27 cellular contexts compared by ENCODE assay signal in the genomic region with DNA sequence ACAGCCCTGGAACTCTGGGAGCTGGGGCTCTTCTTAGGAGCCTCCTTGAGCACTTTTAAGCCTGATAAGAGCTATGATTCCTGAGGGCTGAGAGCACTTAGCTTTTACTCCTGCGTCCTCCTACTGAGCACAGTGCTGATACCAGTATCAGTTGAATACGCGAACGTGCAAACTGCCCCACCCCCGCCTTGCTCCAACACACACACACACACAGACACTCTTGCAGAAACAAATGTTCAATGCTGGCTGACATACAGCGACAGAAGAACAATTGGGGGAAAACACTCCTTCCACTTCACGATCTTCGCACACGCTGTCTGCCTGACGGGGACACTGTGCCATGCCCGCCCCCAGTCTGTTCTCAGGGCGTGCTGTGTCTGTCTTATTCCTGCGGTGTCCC. TPM values are rescaled to one million over a fixed set of nuclear protein-coding genes. Genes with fewer than 3 reads are reported as not detected.
DNase-seq lines count a peak whose midpoint lies in the region; ATAC-seq, FAIRE-seq and TF ChIP-seq lines count a peak whose summit lies in the region.
"Had no signal": no experiment of that assay in that cellular context is flagged by ENCODE, and none has a peak within 500 bp of the region (broad histone marks: within the 10 kb centered on the region; RNA-seq: fewer than 3 reads in every experiment).

No MANE protein-coding gene starts in this region.

- H3K4me1 ChIP-seq in K562 (replicated peaks in 1 of 2; ENCODE audit: control insufficient read depth in 2 of 2, insufficient read depth in 2 of 2, low read length in 2 of 2): peaks cover 34 to 49% of the 10 kb centered on the region in 2 experiments
- peaks cover 28% of the 10 kb centered on the region for H3K4me1 ChIP-seq in mesenchymal stem cell (ENCODE audit: control insufficient read depth, insufficient read depth, low read depth, low read length)
- no peaks in the 10 kb centered on the region for H3K4me1 ChIP-seq in naive thymus-derived CD4-positive, alpha-beta T cell (ENCODE audit: control insufficient read depth in 2 of 2, insufficient read depth in 2 of 2, low read length in 2 of 2)
- H3K4me1 ChIP-seq: breast epithelium had no signal

- no peaks in the 10 kb centered on the region for H3K79me1 ChIP-seq in mesenchymal stem cell (replicated peaks; ENCODE audit: low read length, poor library complexity, severe bottlenecking)

- H3K27me3 ChIP-seq in K562 (ENCODE audit: control insufficient read depth in 2 of 2, insufficient read depth in 2 of 2, low read length in 2 of 2) (no peaks in the 10 kb centered on the region), mesenchymal stem cell (ENCODE audit: control insufficient read depth in 1 of 2, insufficient read depth in 1 of 2, low read length in 2 of 2) (peaks cover 13 to 72% of the 10 kb centered on the region in 2 experiments), MG63 (no peaks in the 10 kb centered on the region)
- no peaks in the 10 kb centered on the region for H3K27me3 ChIP-seq in naive thymus-derived CD4-positive, alpha-beta T cell (ENCODE audit: control insufficient read depth in 2 of 2, insufficient read depth in 2 of 2, low read length in 2 of 2)

- no peak overlapping the region for H2AK5ac ChIP-seq in mesenchymal stem cell (ENCODE audit: low read length, severe bottlenecking)

- H4K20me1 ChIP-seq in K562 (replicated peaks; ENCODE audit: control insufficient read depth, insufficient read depth, low read length): no peaks in the 10 kb centered on the region

- FAIRE-seq in K562 (lab: Jason Lieb, UNC): peak; percentile 97
- FAIRE-seq: GM12878 had no signal

- H2BK15ac ChIP-seq in mesenchymal stem cell (ENCODE audit: low read depth, poor library complexity, severe bottlenecking): peak overlapping the region; percentile 15

- H2AFZ ChIP-seq in K562 (ENCODE audit: low read depth, low read length) (peak overlapping the region; percentile 84), mesenchymal stem cell (ENCODE audit: low read depth, low read length) (no peak overlapping the region)
- H2AFZ ChIP-seq: GM23248 had no signal

- H3K4ac ChIP-seq in mesenchymal stem cell (ENCODE audit: low read depth in 1 of 2, low read length in 2 of 2): no peak overlapping the region

- TF ChIP-seq EP300 in K562 (IDR thresholded peaks at IDR 0.05; ENCODE audit: low read length): peak; percentile 11; the same call in 1 of the 2 replicates

- no peak overlapping the region for H3K14ac ChIP-seq in mesenchymal stem cell (ENCODE audit: low read length in 2 of 2)

- no peak overlapping the region for H3K18ac ChIP-seq in mesenchymal stem cell (ENCODE audit: low read depth in 1 of 2, low read length in 2 of 2)

- WGBS in K562 (ENCODE audit: insufficient coverage, low coverage, missing lambda C conversion rate): 8% methylated on average over 13 of the region's 13 CpGs
- WGBS in mesenchymal stem cell: 50% methylated on average over 10 of the region's 13 CpGs

- H3K4me2 ChIP-seq in K562 (ENCODE audit: insufficient read depth, low read length) (peak overlapping the region; percentile 72), mesenchymal stem cell (ENCODE audit: low read length, poor library complexity, severe bottlenecking) (no peak overlapping the region)

- H2BK5ac ChIP-seq in mesenchymal stem cell (ENCODE audit: low read depth, low read length, poor library complexity, severe bottlenecking): no peak overlapping the region

- peak in 1 of 2 experiments; percentile 18; a peak in 1 of 4 replicates for TF ChIP-seq RAD21 in K562 (CRISPR knock-in tag; conservative IDR thresholded peaks at IDR 0.05 in 1 of 2, IDR thresholded peaks at IDR 0.05 in 1 of 2)

- TF ChIP-seq POLR2A in K562 (conservative IDR thresholded peaks at IDR 0.05): no peak

- H3K9me3 Mint-ChIP-seq in naive thymus-derived CD4-positive, alpha-beta T cell: no peaks in the 10 kb centered on the region
- H3K9me3 Mint-ChIP-seq: naive thymus-derived CD8-positive, alpha-beta T cell; T-cell had no signal

- DNase-seq in DMS79 (lab: John Stamatoyannopoulos, UW): peak; percentile 90
- DNase-seq in NCI-H1694 (lab: John Stamatoyannopoulos, UW): peak; percentile 26
- peak; percentile 45 to 73 (median 66) for DNase-seq in K562 (ENCODE audit: extremely low read depth in 1 of 4, low spot score in 3 of 4)
- no peak for DNase-seq in mesenchymal stem cell
- DNase-seq in MG63: no peak
- no peak for DNase-seq in SKM-1 (lab: John Stamatoyannopoulos, UW; ENCODE audit: unreplicated experiment)
- DNase-seq in coronary artery (ENCODE audit: low spot score): no peak
- no peak for DNase-seq in naive thymus-derived CD4-positive, alpha-beta T cell
- DNase-seq: activated CD4-positive, alpha-beta T cell treated with anti-CD3 and anti-CD28 coated beads, Interleukin-2, amount 50 U/mL, for 1 hour; activated CD8-positive, alpha-beta memory T cell treated with anti-CD3 and anti-CD28 coated beads, Interleukin-2, amount 50 U/mL, for 48 hours; activated effector memory CD4-positive, alpha-beta T cell treated with anti-CD3 and anti-CD28 coated beads, Interleukin-2, amount 50 U/mL, for 16 hours; dermis blood vessel endothelial cell; GM23248; hippocampal formation; islet precursor cell; naive thymus-derived CD8-positive, alpha-beta T cell; NCI-H2107; NCI-H82; stimulated activated naive CD4-positive, alpha-beta T cell treated with Interleukin-2 at 50 U/mL for 16 hours; T-cell; thyroid gland had no signal

- H4K91ac ChIP-seq in mesenchymal stem cell (ENCODE audit: low read length): no peak overlapping the region

- H3K79me2 ChIP-seq in K562 (ENCODE audit: control insufficient read depth, insufficient read depth, low read length): no peaks in the 10 kb centered on the region

- H3K27ac ChIP-seq in K562 (ENCODE audit: extremely low read depth, low read depth, low read length) (peak overlapping the region; percentile 75), mesenchymal stem cell (ENCODE audit: low read length, poor library complexity, severe bottlenecking) (no peak overlapping the region), coronary artery (no peak overlapping the region)
- H3K27ac ChIP-seq in naive thymus-derived CD4-positive, alpha-beta T cell (ENCODE audit: low read depth, low read length): no peak overlapping the region
- H3K27ac ChIP-seq: breast epithelium, GM23248, thyroid gland had no signal

- in situ Hi-C loops in K562 (cut with MboI): loop anchor here (5.0 to 10.0 kb wide), 2 partner anchors 63 to 175 kb away; no protein-coding TSS in a partner anchor

- H3K4me3 ChIP-seq in K562 (no peak overlapping the region), mesenchymal stem cell (ENCODE audit: insufficient read depth in 1 of 2, low read depth in 1 of 2, low read length in 2 of 2) (no peak overlapping the region), MG63 (no peak overlapping the region), coronary artery (no peak overlapping the region)
- no peak overlapping the region for H3K4me3 ChIP-seq in naive thymus-derived CD4-positive, alpha-beta T cell (ENCODE audit: low read length)
- H3K4me3 ChIP-seq: breast epithelium, GM12878, GM23248, thyroid gland had no signal

- ATAC-seq in K562: peak; percentile 83
- ATAC-seq in naive thymus-derived CD4-positive, alpha-beta T cell: no peak
- ATAC-seq: GM12878; naive thymus-derived CD8-positive, alpha-beta T cell; Right ventricle myocardium inferior; T-cell had no signal

- no peak overlapping the region for H3K4me3 Mint-ChIP-seq in naive thymus-derived CD4-positive, alpha-beta T cell
- H3K4me3 Mint-ChIP-seq: naive thymus-derived CD8-positive, alpha-beta T cell; T-cell had no signal

- H3K36me3 ChIP-seq in K562 (ENCODE audit: control insufficient read depth, insufficient read depth, low read length) (no peaks in the 10 kb centered on the region), mesenchymal stem cell (ENCODE audit: control insufficient read depth in 1 of 2, insufficient read depth in 2 of 2, low read depth in 1 of 2, low read length in 2 of 2) (no peaks in the 10 kb centered on the region), MG63 (no peaks in the 10 kb centered on the region)
- no peaks in the 10 kb centered on the region for H3K36me3 ChIP-seq in naive thymus-derived CD4-positive, alpha-beta T cell (ENCODE audit: control insufficient read depth in 2 of 3, insufficient read depth in 3 of 3, low read length in 3 of 3)
- H3K36me3 ChIP-seq: breast epithelium, thyroid gland had no signal

- H2BK120ac ChIP-seq in mesenchymal stem cell (ENCODE audit: low read depth, low read length): no peak overlapping the region

- no peak overlapping the region for H4K8ac ChIP-seq in mesenchymal stem cell (ENCODE audit: low read length)

- intact Hi-C loops in K562 (cut with micrococcal nuclease): loop anchor here (5.0 kb wide), 1 partner anchor 233 kb away; the partner anchor contains the start of gene RTL1
- intact Hi-C loops in naive thymus-derived CD4-positive, alpha-beta T cell (cut with micrococcal nuclease): no loop called here

- H3K23ac ChIP-seq in mesenchymal stem cell (ENCODE audit: low read length in 2 of 2): no peak overlapping the region

- H3K27me3 Mint-ChIP-seq in naive thymus-derived CD4-positive, alpha-beta T cell: peaks cover 25 to 59% (median 51%) of the 10 kb centered on the region in 5 donors

- no peak overlapping the region for H2BK12ac ChIP-seq in mesenchymal stem cell (ENCODE audit: low read length in 2 of 2)

- no peaks in the 10 kb centered on the region for H3K9me1 ChIP-seq in K562 (ENCODE audit: control insufficient read depth, insufficient read depth, low read length)

- CTCF ChIA-PET in K562 (lab: Yijun Ruan, JAX; ENCODE audit: low intra/inter-chr PET ratio): no interaction called here
- CTCF ChIA-PET in naive thymus-derived CD4-positive, alpha-beta T cell (lab: Charles Lee): interaction anchor here (0.5 kb wide), 1 partner anchor 151 kb away, joined by 3 read pairs; no protein-coding TSS in a partner anchor

- TF ChIP-seq CTCF in K562 (IDR thresholded peaks at IDR 0.05 in 2 of 3, conservative IDR thresholded peaks at IDR 0.05 in 1 of 3; ENCODE audit: insufficient read depth in 2 of 3, low read depth in 1 of 3, low read length in 3 of 3): no peak
- TF ChIP-seq CTCF in coronary artery (IDR thresholded peaks at IDR 0.05): no peak

- H3K36me3 Mint-ChIP-seq in naive thymus-derived CD4-positive, alpha-beta T cell: no peaks in the 10 kb centered on the region
- H3K36me3 Mint-ChIP-seq: naive thymus-derived CD8-positive, alpha-beta T cell; T-cell had no signal

- H3K27ac Mint-ChIP-seq in naive thymus-derived CD4-positive, alpha-beta T cell: no peak overlapping the region
- H3K27ac Mint-ChIP-seq: naive thymus-derived CD8-positive, alpha-beta T cell; progenitor cell of endocrine pancreas; T-cell had no signal

- peaks cover 0 to 11% (median 4%) of the 10 kb centered on the region in 7 donors for H3K4me1 Mint-ChIP-seq in naive thymus-derived CD4-positive, alpha-beta T cell

- POLR2A ChIA-PET in K562 (lab: Yijun Ruan, JAX): interaction anchor here (1.0 kb wide), 2 partner anchors 11 to 18 kb away, joined by 3 to 5 read pairs; no protein-coding TSS in a partner anchor
- POLR2A ChIA-PET in naive thymus-derived CD4-positive, alpha-beta T cell (lab: Charles Lee): interaction anchor here (0.7 kb wide), 1 partner anchor 14 kb away, joined by 3 read pairs; no protein-coding TSS in a partner anchor

- H3K9ac ChIP-seq in K562 (ENCODE audit: insufficient read depth in 1 of 2, low read depth in 2 of 2, low read length in 2 of 2) (peak overlapping the region; percentile 39 to 82; a peak in 3 of 4 replicates), mesenchymal stem cell (ENCODE audit: low read length) (no peak overlapping the region)
- H3K9ac ChIP-seq: GM23248 had no signal

- BruUV-seq in K562 (replicated peaks; lab: Mats Ljungman, UMichigan): no TSS peak

- H3K9me3 ChIP-seq in K562 (replicated peaks; ENCODE audit: control insufficient read depth, insufficient read depth, low read depth, low read length) (no peaks in the 10 kb centered on the region), mesenchymal stem cell (ENCODE audit: control insufficient read depth, low read length) (no peaks in the 10 kb centered on the region), MG63 (no peaks in the 10 kb centered on the region)
- no peaks in the 10 kb centered on the region for H3K9me3 ChIP-seq in naive thymus-derived CD4-positive, alpha-beta T cell (ENCODE audit: control insufficient read depth in 2 of 3, low read length in 3 of 3)
- H3K9me3 ChIP-seq: breast epithelium, thyroid gland had no signal

RNA-seq across cellular contexts. Expression of gene DLK1, which starts 57.2 kb away (rescaled TPM):
- total RNA-seq in K562 (2011; cell fraction: chromatin; rRNA removed; ENCODE audit: low replicate concordance): 16.9 and 103 TPM in 2 replicates
- total RNA-seq in K562 (2011; cell fraction: nucleolus; rRNA removed): 80.7 and 188 TPM in 2 replicates
- 58.2 and 70.2 TPM in 2 replicates for total RNA-seq in K562 (2011; cell fraction: nucleoplasm; rRNA removed)
- total RNA-seq in K562 (2014; rRNA removed) (11.8 and 12.5 TPM in 2 replicates), K562 (2014; rRNA removed; fragmentation: Illumina TruSeq; extraction: Trizol) (3.9 and 5.6 TPM in 2 replicates), K562 (2015; rRNA removed; fragmentation: Illumina TruSeq; extraction: Trizol) (17.6 and 20.2 TPM in 2 replicates), K562 (2021) (44.2 and 48.3 TPM in 2 replicates)
- polyA plus RNA-seq in K562 (2011; rRNA removed) (97.2 and 430 TPM in 2 replicates), K562 (2014; fragmentation: Illumina TruSeq; extraction: Trizol) (15.3 and 36.5 TPM in 2 replicates), K562 (2014; fragmentation: Nextera tagmentation; extraction: Ambion mirVana) (1 to 10 TPM; 4.4 to 4.7 TPM), K562 (2014; rRNA removed) (21.4 and 27.5 TPM in 2 replicates)
- polyA plus RNA-seq in K562 (2011; cell fraction: cytosol; rRNA removed): 306 and 365 TPM in 2 replicates
- polyA plus RNA-seq in K562 (2011; cell fraction: nucleus; rRNA removed): 296 and 371 TPM in 2 replicates
- 106 and 264 TPM in 2 replicates for polyA plus RNA-seq in K562 (2012)
- polyA minus RNA-seq in K562 (2011; rRNA and poly(A)+ RNA removed): 35.4 and 85.9 TPM in 2 replicates
- 143 and 458 TPM in 2 replicates for polyA minus RNA-seq in K562 (2011; cell fraction: cytosol; rRNA and poly(A)+ RNA removed)
- polyA minus RNA-seq in K562 (2011; cell fraction: nucleus; rRNA and poly(A)+ RNA removed): 44.6 and 117 TPM in 2 replicates
- 80.9 TPM for polyA plus RNA-seq in mesenchymal stem cell (2013, experiment 1 of 2)
- polyA plus RNA-seq in mesenchymal stem cell (2013, experiment 2 of 2): 81.8 TPM
- not detected in 2 replicates for total RNA-seq in MG63 (2014; rRNA removed; shearing (Covaris generic); ENCODE audit: low replicate concordance)
- total RNA-seq in naive thymus-derived CD4-positive, alpha-beta T cell: not detected
- polyA plus RNA-seq in naive thymus-derived CD4-positive, alpha-beta T cell: not detected
- total RNA-seq: dermis blood vessel endothelial cell; fibroblast of villous mesenchyme; GM23248; naive thymus-derived CD8-positive, alpha-beta T cell; OCI-LY7 had no signal
- polyA plus RNA-seq: GM12878; GM23248; naive thymus-derived CD8-positive, alpha-beta T cell had no signal

Comparison
In these comparisons a context has a peak if more than half of its experiments do, and no peak if none do; other contexts are left out.
1. DNase-seq: peak in DMS79 (single experiment), NCI-H1694 (single experiment) and K562 (4 of 4); none in mesenchymal stem cell (single experiment), MG63 (single experiment), SKM-1 (single experiment), coronary artery (single experiment) and naive thymus-derived CD4-positive, alpha-beta T cell (0 of 9).